ENCODE assay signal across 8 cellular contexts in genomic region chrX:138745215-138745614, GRCh38. TPM values are rescaled to one million over a fixed set of nuclear protein-coding genes. Genes with fewer than 3 reads are reported as not detected.
DNase-seq lines count a peak whose midpoint lies in the region; ATAC-seq, FAIRE-seq and TF ChIP-seq lines count a peak whose summit lies in the region.

No MANE protein-coding gene starts in this region.

- H3K9ac ChIP-seq in fibroblast of lung (ENCODE audit: insufficient read depth, low read length): no peak overlapping the region

- H3K36me3 ChIP-seq in fibroblast of lung (ENCODE audit: control insufficient read depth, insufficient read depth, low read length): no peaks in the 10 kb centered on the region
- H3K36me3 ChIP-seq in osteoblast (ENCODE audit: insufficient read depth, low read length): no peaks in the 10 kb centered on the region

- H3K4me1 ChIP-seq in fibroblast of lung (ENCODE audit: control insufficient read depth, extremely low read depth, insufficient read depth, low read length): no peaks in the 10 kb centered on the region
- no peaks in the 10 kb centered on the region for H3K4me1 ChIP-seq in osteoblast (ENCODE audit: insufficient read depth, low read length)

- H4K20me1 ChIP-seq in fibroblast of lung (ENCODE audit: control insufficient read depth, extremely low read depth, insufficient read depth, low read length): no peaks in the 10 kb centered on the region
- H4K20me1 ChIP-seq in osteoblast (ENCODE audit: insufficient read depth, low read length): no peaks in the 10 kb centered on the region

- TF ChIP-seq CTCF in fibroblast of lung (conservative IDR thresholded peaks at IDR 0.05 in 1 of 2, IDR thresholded peaks at IDR 0.05 in 1 of 2; ENCODE audit: low read depth in 1 of 2, low read length in 2 of 2) (peak; percentile 49 to 54), osteoblast (IDR thresholded peaks at IDR 0.05; ENCODE audit: extremely low read depth, low read depth, low read length) (peak; percentile 68)

- H3K4me2 ChIP-seq in fibroblast of lung (ENCODE audit: extremely low read depth, insufficient read depth, low read length) (no peak overlapping the region), osteoblast (ENCODE audit: insufficient read depth, low read length) (no peak overlapping the region)

- H3K27me3 Mint-ChIP-seq in activated T-cell treated with anti-CD3 and anti-CD28 coated beads, Interleukin-2, amount 50 U/mL, for 4 hours (ENCODE audit: low read depth): peaks cover 2% of the 10 kb centered on the region

- no peak for FAIRE-seq in RCC 7860 (lab: Jason Lieb, UNC)

- no peaks in the 10 kb centered on the region for H3K9me3 ChIP-seq in fibroblast of lung (ENCODE audit: control insufficient read depth, insufficient read depth, low read depth, low read length)
- H3K9me3 ChIP-seq in osteoblast (ENCODE audit: low read depth, low read length): no peaks in the 10 kb centered on the region

- ATAC-seq in GM18502 (IDR thresholded peaks at IDR 0.05; ENCODE audit: poor library complexity, unreplicated experiment) (peak; percentile 83), HG03095 (IDR thresholded peaks at IDR 0.05; ENCODE audit: unreplicated experiment) (peak; percentile 68)
- no peak for ATAC-seq in activated T-cell treated with anti-CD3 and anti-CD28 coated beads, Interleukin-2, amount 50 U/mL, for 4 hours

- H3K36me3 Mint-ChIP-seq in activated T-cell treated with anti-CD3 and anti-CD28 coated beads, Interleukin-2, amount 50 U/mL, for 4 hours (ENCODE audit: insufficient read depth): no peaks in the 10 kb centered on the region

- H3K9me3 Mint-ChIP-seq in activated T-cell treated with anti-CD3 and anti-CD28 coated beads, Interleukin-2, amount 50 U/mL, for 4 hours: no peaks in the 10 kb centered on the region

- DNase-seq in COLO668 (lab: John Stamatoyannopoulos, UW; ENCODE audit: unreplicated experiment) (peak; percentile 4), RPMI7951 (ENCODE audit: low read depth) (peak; percentile 10), fibroblast of lung (ENCODE audit: low read depth in 2 of 2) (peak; percentile 37 to 64), osteoblast (ENCODE audit: insufficient read length, low spot score, missing footprints) (no peak), RCC 7860 (ENCODE audit: low spot score) (no peak)
- no peak for DNase-seq in activated T-cell treated with anti-CD3 and anti-CD28 coated beads, Interleukin-2, amount 50 U/mL, for 4 hours

- H3K4me3 ChIP-seq in fibroblast of lung (replicated peaks in 1 of 4; ENCODE audit: control extremely low read depth in 1 of 4, insufficient read depth in 1 of 4, low read depth in 3 of 4, low read length in 4 of 4) (no peak overlapping the region), osteoblast (ENCODE audit: insufficient read depth, low read length) (no peak overlapping the region)

- no peaks in the 10 kb centered on the region for H3K27me3 ChIP-seq in fibroblast of lung (ENCODE audit: control insufficient read depth, insufficient read depth, low read length)
- no peaks in the 10 kb centered on the region for H3K27me3 ChIP-seq in osteoblast (ENCODE audit: insufficient read depth, low read length)

- no peaks in the 10 kb centered on the region for H3K4me1 Mint-ChIP-seq in activated T-cell treated with anti-CD3 and anti-CD28 coated beads, Interleukin-2, amount 50 U/mL, for 4 hours (ENCODE audit: low read depth)

- no peak overlapping the region for H2AFZ ChIP-seq in fibroblast of lung (ENCODE audit: low read length)
- H2AFZ ChIP-seq in osteoblast (ENCODE audit: low read length): no peak overlapping the region

- no peaks in the 10 kb centered on the region for H3K79me2 ChIP-seq in fibroblast of lung (ENCODE audit: control insufficient read depth, insufficient read depth, low read length)
- H3K79me2 ChIP-seq in osteoblast (ENCODE audit: insufficient read depth, low read length): no peaks in the 10 kb centered on the region

- H3K4me3 Mint-ChIP-seq in activated T-cell treated with anti-CD3 and anti-CD28 coated beads, Interleukin-2, amount 50 U/mL, for 4 hours: no peak overlapping the region

- H3K27ac ChIP-seq in fibroblast of lung (ENCODE audit: insufficient read depth, low read length) (no peak overlapping the region), osteoblast (ENCODE audit: low read depth, low read length) (no peak overlapping the region)

RNA-seq across cellular contexts. Expression of gene FGF13, which starts 33.7 kb away (rescaled TPM):
- 0.10 and 0.12 TPM in 2 replicates for total RNA-seq in RPMI7951 (2014; rRNA removed; shearing (Covaris generic))
- total RNA-seq in fibroblast of lung: 4.6 and 9.6 TPM in 2 replicates
- polyA plus RNA-seq in fibroblast of lung: 2.5 and 4.1 TPM in 2 replicates
- 2.0 and 2.2 TPM in 2 replicates for polyA plus RNA-seq in fibroblast of lung (2012)
- polyA minus RNA-seq in fibroblast of lung (ENCODE audit: low replicate concordance): 4.3 TPM in 1 of 2 replicates, not detected in the other
- total RNA-seq in osteoblast: 0.36 TPM in 1 of 2 replicates, not detected in the other
- not detected for total RNA-seq in activated T-cell treated with anti-CD3 and anti-CD28 coated beads, Interleukin-2, amount 50 U/mL, for 4 hours

Comparison
In these comparisons a context has a peak if more than half of its experiments do, and no peak if none do; other contexts are left out.
1. DNase-seq: peak in COLO668 (single experiment), RPMI7951 (single experiment) and fibroblast of lung (2 of 2); none in osteoblast (single experiment), RCC 7860 (single experiment) and activated T-cell treated with anti-CD3 and anti-CD28 coated beads, Interleukin-2, amount 50 U/mL, for 4 hours (single experiment).
2. ATAC-seq: peak in GM18502 (single experiment) and HG03095 (single experiment); none in activated T-cell treated with anti-CD3 and anti-CD28 coated beads, Interleukin-2, amount 50 U/mL, for 4 hours (0 of 2).